In the genomic region with DNA sequence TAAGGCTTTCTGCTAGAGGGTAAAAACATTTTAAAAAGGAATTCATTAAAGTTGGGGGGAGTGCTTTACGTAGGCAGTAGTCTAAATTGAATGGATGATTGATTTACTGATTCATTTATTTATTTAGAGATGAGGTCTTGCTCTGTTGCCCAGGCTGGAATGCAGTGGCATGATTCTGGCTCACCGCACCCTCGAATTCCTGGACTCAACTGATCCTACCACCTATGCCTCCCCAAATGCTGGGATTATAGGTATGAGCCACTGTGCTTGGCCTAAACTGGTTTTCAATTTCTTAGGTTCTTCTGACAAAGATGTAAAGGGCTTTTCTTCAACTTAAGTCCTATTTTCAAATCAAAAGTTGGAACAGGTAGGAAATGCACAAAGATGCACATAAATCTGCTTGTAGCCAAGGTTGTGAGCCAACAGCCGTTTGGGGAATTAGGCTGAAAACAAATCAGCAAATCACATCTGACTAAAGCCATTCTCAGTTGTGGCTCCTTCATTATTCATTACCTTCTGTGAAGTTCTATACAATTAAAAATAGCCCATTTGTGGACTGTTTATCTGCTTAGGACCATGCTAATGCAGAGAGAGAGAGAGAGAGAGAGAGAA, we compare ENCODE assay signal across 19 cellular contexts.
DNase-seq lines count a peak whose midpoint lies in the region; ATAC-seq, FAIRE-seq and TF ChIP-seq lines count a peak whose summit lies in the region.
"Had no signal": no experiment of that assay in that cellular context is flagged by ENCODE, and none has a peak within 500 bp of the region (broad histone marks: within the 10 kb centered on the region; RNA-seq: fewer than 3 reads in every experiment).

No MANE protein-coding gene starts in this region.

- DNase-seq in mammary epithelial cell (no peak), breast epithelium (ENCODE audit: low spot score in 2 of 2) (no peak), astrocyte of the hippocampus (ENCODE audit: low read depth, low spot score) (peak; percentile 71), kidney (no peak), uterus (no peak), foreskin melanocyte (no peak)
- DNase-seq in activated naive CD4-positive, alpha-beta T cell treated with anti-CD3 and anti-CD28 coated beads, Interleukin-2, amount 10 ng/mL, durations not matched to agents 7 days and 5 days: no peak
- DNase-seq: activated CD4-positive, alpha-beta T cell treated with anti-CD3 and anti-CD28 coated beads for 36 hours; activated gamma-delta T cell; amniotic stem cell; cerebellar nuclear complex; NCI-H1930; occipital lobe; right cardiac atrium; stimulated activated naive CD4-positive, alpha-beta T cell treated with Interleukin-2 at 50 U/mL for 16 hours; transverse colon had no signal

- no peaks in the 10 kb centered on the region for H3K36me3 Mint-ChIP-seq in activated naive CD4-positive, alpha-beta T cell treated with anti-CD3 and anti-CD28 coated beads, Interleukin-2, amount 10 ng/mL, durations not matched to agents 7 days and 5 days

- H3K9me3 ChIP-seq in mammary epithelial cell (replicated peaks; ENCODE audit: insufficient read depth, low read length) (no peaks in the 10 kb centered on the region), breast epithelium (no peaks in the 10 kb centered on the region), kidney (ENCODE audit: control insufficient read depth in 1 of 2, low read length in 2 of 2) (no peaks in the 10 kb centered on the region), uterus (no peaks in the 10 kb centered on the region)
- H3K9me3 ChIP-seq: transverse colon had no signal

- ATAC-seq in GM18861 (IDR thresholded peaks at IDR 0.05; ENCODE audit: unreplicated experiment): no peak
- ATAC-seq: activated CD4-positive, alpha-beta T cell treated with anti-CD3 and anti-CD28 coated beads for 36 hours; left lobe of liver; right cardiac atrium had no signal

- in situ Hi-C loops in mammary epithelial cell (cut with MboI; ENCODE audit: low sequenced_read_pairs in 2 of 2): no loop called here

- H3K36me3 ChIP-seq in mammary epithelial cell (ENCODE audit: insufficient read depth, low read length) (no peaks in the 10 kb centered on the region), breast epithelium (no peaks in the 10 kb centered on the region), kidney (ENCODE audit: control insufficient read depth in 1 of 2, insufficient read depth in 2 of 2, low read length in 2 of 2) (no peaks in the 10 kb centered on the region), uterus (no peaks in the 10 kb centered on the region)
- H3K36me3 ChIP-seq: transverse colon had no signal

- dilution Hi-C loops in mammary epithelial cell (cut with HindIII; ENCODE audit: low sequenced_read_pairs): no loop called here

- H3K4me2 ChIP-seq in mammary epithelial cell (ENCODE audit: insufficient read depth, low read depth, low read length): no peak overlapping the region

- WGBS in mammary epithelial cell (ENCODE audit: low coverage, missing lambda C conversion rate): 40% methylated on average over 4 of the region's 4 CpGs

- FAIRE-seq in kidney (lab: Jason Lieb, UNC): no peak

- H3K27ac ChIP-seq in mammary epithelial cell (ENCODE audit: insufficient read depth, low read depth, low read length) (no peak overlapping the region), breast epithelium (peak overlapping the region in 1 of 2 donors; percentile 39), kidney (ENCODE audit: low read depth in 2 of 2, low read length in 2 of 2) (peak overlapping the region; percentile 43 to 69), uterus (peak overlapping the region; percentile 11 to 45)
- H3K27ac ChIP-seq: C4-2B, transverse colon had no signal

- peaks cover 13% of the 10 kb centered on the region for H3K27me3 Mint-ChIP-seq in activated naive CD4-positive, alpha-beta T cell treated with anti-CD3 and anti-CD28 coated beads, Interleukin-2, amount 10 ng/mL, durations not matched to agents 7 days and 5 days
- H3K27me3 Mint-ChIP-seq: activated CD4-positive, alpha-beta T cell treated with anti-CD3 and anti-CD28 coated beads for 36 hours had no signal

- intact Hi-C loops in mammary epithelial cell (cut with micrococcal nuclease): no loop called here
- intact Hi-C loops in breast epithelium (cut with DNase I; ENCODE audit: low total_unique reads): no loop called here
- intact Hi-C loops in kidney (cut with DNase I): no loop called here
- intact Hi-C loops in uterus (cut with DNase I; ENCODE audit: low total_unique reads): no loop called here

- H2AFZ ChIP-seq in mammary epithelial cell (ENCODE audit: low read depth, low read length): peak overlapping the region; percentile 27

- H3K4me3 ChIP-seq in mammary epithelial cell (replicated peaks in 1 of 3; ENCODE audit: insufficient read depth in 1 of 3, low read depth in 2 of 3, low read length in 3 of 3) (no peak overlapping the region), breast epithelium (no peak overlapping the region), kidney (ENCODE audit: low read length in 2 of 2) (no peak overlapping the region), uterus (no peak overlapping the region)
- H3K4me3 ChIP-seq: transverse colon had no signal

- H3K79me2 ChIP-seq in mammary epithelial cell (ENCODE audit: insufficient read depth, low read length): no peaks in the 10 kb centered on the region

- H3K9me3 Mint-ChIP-seq in activated naive CD4-positive, alpha-beta T cell treated with anti-CD3 and anti-CD28 coated beads, Interleukin-2, amount 10 ng/mL, durations not matched to agents 7 days and 5 days: no peaks in the 10 kb centered on the region

- CTCF ChIA-PET in mammary epithelial cell (lab: Charles Lee; ENCODE audit: low non-redundant PET): no interaction called here
- CTCF ChIA-PET in activated naive CD4-positive, alpha-beta T cell treated with anti-CD3 and anti-CD28 coated beads, Interleukin-2, amount 10 ng/mL, durations not matched to agents 7 days and 5 days (lab: Charles Lee): no interaction called here

- H3K4me1 Mint-ChIP-seq in activated naive CD4-positive, alpha-beta T cell treated with anti-CD3 and anti-CD28 coated beads, Interleukin-2, amount 10 ng/mL, durations not matched to agents 7 days and 5 days: no peaks in the 10 kb centered on the region
- H3K4me1 Mint-ChIP-seq: activated CD4-positive, alpha-beta T cell treated with anti-CD3 and anti-CD28 coated beads for 36 hours had no signal

- H3K4me1 ChIP-seq in mammary epithelial cell (ENCODE audit: insufficient read depth, low read length): no peaks in the 10 kb centered on the region
- peaks cover 9 to 14% of the 10 kb centered on the region in 2 donors for H3K4me1 ChIP-seq in breast epithelium
- H3K4me1 ChIP-seq in kidney (ENCODE audit: control insufficient read depth in 1 of 2, insufficient read depth in 1 of 2, low read depth in 1 of 2, low read length in 2 of 2): peaks cover 11 to 17% of the 10 kb centered on the region in 2 donors
- H3K4me1 ChIP-seq in uterus: peaks cover 0 to 6% of the 10 kb centered on the region in 2 donors

- TF ChIP-seq CTCF in mammary epithelial cell (conservative IDR thresholded peaks at IDR 0.05 in 1 of 2, IDR thresholded peaks at IDR 0.05 in 1 of 2; ENCODE audit: extremely low read depth in 1 of 2, insufficient read depth in 1 of 2, low read depth in 1 of 2, low read length in 2 of 2) (no peak), breast epithelium (IDR thresholded peaks at IDR 0.05) (no peak), kidney (IDR thresholded peaks at IDR 0.05; ENCODE audit: borderline replicate concordance, extremely low read depth, insufficient read depth) (no peak), uterus (IDR thresholded peaks at IDR 0.05) (no peak)

- TF ChIP-seq POLR2A in breast epithelium (IDR thresholded peaks at IDR 0.05) (no peak), uterus (IDR thresholded peaks at IDR 0.05) (no peak)

- H3K4me3 Mint-ChIP-seq in activated naive CD4-positive, alpha-beta T cell treated with anti-CD3 and anti-CD28 coated beads, Interleukin-2, amount 10 ng/mL, durations not matched to agents 7 days and 5 days: no peak overlapping the region
- H3K4me3 Mint-ChIP-seq: activated CD4-positive, alpha-beta T cell treated with anti-CD3 and anti-CD28 coated beads for 36 hours had no signal

- no TSS peak for BruUV-seq in mammary epithelial cell (replicated peaks; lab: Mats Ljungman, UMichigan)

- no peak overlapping the region for H3K9ac ChIP-seq in mammary epithelial cell (ENCODE audit: insufficient read depth, low read length)
- no peak overlapping the region for H3K9ac ChIP-seq in kidney (ENCODE audit: low read length in 2 of 2)

- H3K27ac Mint-ChIP-seq in activated naive CD4-positive, alpha-beta T cell treated with anti-CD3 and anti-CD28 coated beads, Interleukin-2, amount 10 ng/mL, durations not matched to agents 7 days and 5 days: no peak overlapping the region
- H3K27ac Mint-ChIP-seq: activated CD4-positive, alpha-beta T cell treated with anti-CD3 and anti-CD28 coated beads for 36 hours had no signal

- no peaks in the 10 kb centered on the region for H4K20me1 ChIP-seq in mammary epithelial cell (ENCODE audit: insufficient read depth, low read length)

- no peaks in the 10 kb centered on the region for H3K27me3 ChIP-seq in mammary epithelial cell (ENCODE audit: insufficient read depth, low read length)
- H3K27me3 ChIP-seq in breast epithelium: no peaks in the 10 kb centered on the region
- H3K27me3 ChIP-seq in uterus: no peaks in the 10 kb centered on the region
- H3K27me3 ChIP-seq: transverse colon had no signal
